ENCODE assay signal across 8 cellular contexts in genomic region chr6:26157150-26157837, GRCh38.
DNase-seq lines count a peak whose midpoint lies in the region; ATAC-seq and TF ChIP-seq lines count a peak whose summit lies in the region.

No MANE protein-coding gene starts in this region.

- H3K36me3 Mint-ChIP-seq in CD4-positive, alpha-beta memory T cell: peaks cover 0 to 26% of the 10 kb centered on the region in 2 donors
- peaks cover 4% of the 10 kb centered on the region for H3K36me3 Mint-ChIP-seq in activated T-helper 1 cell treated with anti-CD3 and anti-CD28 coated beads, Interleukin-12 subunit alpha, Interleukin-12 subunit beta, Interleukin-2, Interleukin-4 antibody, amounts not matched to agents 30 ng/mL and 10 ng/mL and 1 ng/mL, durations not matched to agents 14 hours and 24 hours and 36 hours (ENCODE audit: low read depth)

- CTCF ChIA-PET in CD4-positive, alpha-beta memory T cell (lab: Charles Lee; ENCODE audit: partially characterized antibody): interaction anchor here (0.9 to 5.4 kb wide), 11 partner anchors 15 to 136 kb away, joined by 3 to 59 read pairs (median 5); a partner anchor contains a TSS

- peak overlapping the region; percentile 91 to 98 (median 95) for H3K27ac Mint-ChIP-seq in CD4-positive, alpha-beta memory T cell
- H3K27ac Mint-ChIP-seq in activated T-helper 1 cell treated with anti-CD3 and anti-CD28 coated beads, Interleukin-12 subunit alpha, Interleukin-12 subunit beta, Interleukin-2, Interleukin-4 antibody, amounts not matched to agents 30 ng/mL and 10 ng/mL and 1 ng/mL, durations not matched to agents 14 hours and 24 hours and 36 hours: peak overlapping the region; percentile 95

- no peaks in the 10 kb centered on the region for H3K27me3 Mint-ChIP-seq in CD4-positive, alpha-beta memory T cell
- H3K27me3 Mint-ChIP-seq in activated T-helper 1 cell treated with anti-CD3 and anti-CD28 coated beads, Interleukin-12 subunit alpha, Interleukin-12 subunit beta, Interleukin-2, Interleukin-4 antibody, amounts not matched to agents 30 ng/mL and 10 ng/mL and 1 ng/mL, durations not matched to agents 14 hours and 24 hours and 36 hours (ENCODE audit: insufficient read depth): peaks cover 3% of the 10 kb centered on the region

- peak overlapping the region; percentile 53 to 64 for H3K4me3 ChIP-seq in CD4-positive, alpha-beta memory T cell (ENCODE audit: low read length in 2 of 2)
- peak overlapping the region; percentile 70 to 91 (median 80) for H3K4me3 ChIP-seq in transverse colon

- peaks cover 18 to 64% (median 29%) of the 10 kb centered on the region in 4 donors for H3K4me1 Mint-ChIP-seq in CD4-positive, alpha-beta memory T cell
- H3K4me1 Mint-ChIP-seq in activated T-helper 1 cell treated with anti-CD3 and anti-CD28 coated beads, Interleukin-12 subunit alpha, Interleukin-12 subunit beta, Interleukin-2, Interleukin-4 antibody, amounts not matched to agents 30 ng/mL and 10 ng/mL and 1 ng/mL, durations not matched to agents 14 hours and 24 hours and 36 hours (ENCODE audit: low read depth): peaks cover 55% of the 10 kb centered on the region

- WGBS in transverse colon (ENCODE audit: low coverage in 1 of 2), 2 donors: 1 to 4% methylated on average over 5 to 29 of the region's 29 CpGs

- peak in 4 of 5 donors; percentile 76 to 78 (median 78) for DNase-seq in CD4-positive, alpha-beta memory T cell
- DNase-seq in OCI-M2 (lab: John Stamatoyannopoulos, UW; ENCODE audit: unreplicated experiment): peak; percentile 77
- DNase-seq in activated T-helper 1 cell treated with anti-CD3 and anti-CD28 coated beads, Interleukin-12 subunit alpha, Interleukin-12 subunit beta, Interleukin-2, Interleukin-4 antibody, amounts not matched to agents 30 ng/mL and 10 ng/mL and 1 ng/mL, durations not matched to agents 14 hours and 24 hours and 36 hours (ENCODE audit: low spot score): peak; percentile 63
- DNase-seq in foreskin keratinocyte: peak; percentile 97 to 99
- DNase-seq in nucleus accumbens (lab: John Stamatoyannopoulos, UW): peak in 29 of 56 donors; percentile 12 to 80 (median 50)
- DNase-seq in transverse colon: peak; percentile 77

- peaks cover 0 to 25% (median 0%) of the 10 kb centered on the region in 8 donors for H3K9me3 Mint-ChIP-seq in CD4-positive, alpha-beta memory T cell
- H3K9me3 Mint-ChIP-seq in activated T-helper 1 cell treated with anti-CD3 and anti-CD28 coated beads, Interleukin-12 subunit alpha, Interleukin-12 subunit beta, Interleukin-2, Interleukin-4 antibody, amounts not matched to agents 30 ng/mL and 10 ng/mL and 1 ng/mL, durations not matched to agents 14 hours and 24 hours and 36 hours: no peaks in the 10 kb centered on the region

- H3K27ac ChIP-seq in CD4-positive, alpha-beta memory T cell (ENCODE audit: low read depth, low read length): peak overlapping the region; percentile 79
- H3K27ac ChIP-seq in foreskin keratinocyte (peak overlapping the region; percentile 76), transverse colon (peak overlapping the region; percentile 97 to 100 (median 100))

- TF ChIP-seq CTCF in foreskin keratinocyte (conservative IDR thresholded peaks at IDR 0.05) (no peak), transverse colon (IDR thresholded peaks at IDR 0.05) (no peak)

- no peak for TF ChIP-seq POLR2A in transverse colon (IDR thresholded peaks at IDR 0.05)

- in situ Hi-C loops in transverse colon (cut with MboI; ENCODE audit: low pct_ligation_motif_present in 1 of 4, low pct_unique_long_range_greater_than_20kb in 1 of 4, low sequenced_read_pairs in 3 of 4): loop anchor here in 3 of 4 donors (5.0 to 25.0 kb wide), 3 partner anchors 35 to 980 kb away; a partner anchor contains a TSS

- no peaks in the 10 kb centered on the region for H3K36me3 ChIP-seq in CD4-positive, alpha-beta memory T cell (ENCODE audit: insufficient read depth, low read length)
- no peaks in the 10 kb centered on the region for H3K36me3 ChIP-seq in transverse colon

- H3K27me3 ChIP-seq in CD4-positive, alpha-beta memory T cell (ENCODE audit: insufficient read depth, low read length): no peaks in the 10 kb centered on the region
- H3K27me3 ChIP-seq in foreskin keratinocyte (no peaks in the 10 kb centered on the region), transverse colon (no peaks in the 10 kb centered on the region)

- POLR2A ChIA-PET in CD4-positive, alpha-beta memory T cell (lab: Charles Lee; ENCODE audit: partially characterized antibody): interaction anchor here (0.7 to 27.3 kb wide), 65 partner anchors 8 to 1736 kb away, joined by 3 to 2775 read pairs (median 9); partner anchors contain the start of genes HFE and HMGN4

- no peaks in the 10 kb centered on the region for H3K9me3 ChIP-seq in CD4-positive, alpha-beta memory T cell (ENCODE audit: control insufficient read depth in 1 of 2, low read length in 2 of 2)
- H3K9me3 ChIP-seq in transverse colon: no peaks in the 10 kb centered on the region

- peaks cover 26% of the 10 kb centered on the region for H3K4me1 ChIP-seq in CD4-positive, alpha-beta memory T cell (ENCODE audit: insufficient read depth, low read length)
- H3K4me1 ChIP-seq in foreskin keratinocyte (peaks cover 13% of the 10 kb centered on the region), transverse colon (peaks cover 0 to 40% (median 14%) of the 10 kb centered on the region in 4 donors)

- peak overlapping the region; percentile 88 to 99 (median 96) for H3K4me3 Mint-ChIP-seq in CD4-positive, alpha-beta memory T cell
- H3K4me3 Mint-ChIP-seq in activated T-helper 1 cell treated with anti-CD3 and anti-CD28 coated beads, Interleukin-12 subunit alpha, Interleukin-12 subunit beta, Interleukin-2, Interleukin-4 antibody, amounts not matched to agents 30 ng/mL and 10 ng/mL and 1 ng/mL, durations not matched to agents 14 hours and 24 hours and 36 hours: peak overlapping the region; percentile 91

- ATAC-seq in GM19397 (IDR thresholded peaks at IDR 0.05; ENCODE audit: unreplicated experiment): peak; percentile 7
- peak; percentile 0 for ATAC-seq in HG03558 (IDR thresholded peaks at IDR 0.05; ENCODE audit: extremely low read depth, unreplicated experiment)
- ATAC-seq in foreskin keratinocyte: peak; percentile 58

- intact Hi-C loops in CD4-positive, alpha-beta memory T cell (cut with micrococcal nuclease): loop anchor here (1.0 to 2.0 kb wide), 6 partner anchors 32 to 124 kb away; a partner anchor contains a TSS
- intact Hi-C loops in activated T-helper 1 cell treated with anti-CD3 and anti-CD28 coated beads, Interleukin-12 subunit alpha, Interleukin-12 subunit beta, Interleukin-2, Interleukin-4 antibody, amounts not matched to agents 30 ng/mL and 10 ng/mL and 1 ng/mL, durations not matched to agents 14 hours and 24 hours and 36 hours (cut with micrococcal nuclease): loop anchor here (2.0 kb wide), 3 partner anchors 124 to 1716 kb away; a partner anchor contains a TSS
- intact Hi-C loops in transverse colon (cut with DNase I; ENCODE audit: low total_unique reads): loop anchor here (5.0 kb wide), 2 partner anchors 35 to 40 kb away; a partner anchor contains a TSS

- TF ChIP-seq EP300 in transverse colon (IDR thresholded peaks at IDR 0.05; ENCODE audit: low read depth): no peak

Comparison
In these comparisons a context has a peak if more than half of its experiments do, and no peak if none do; other contexts are left out.
1. Peak in every context shown above with its lines: DNase-seq, ATAC-seq, H3K4me3 ChIP-seq and H3K27ac ChIP-seq.
2. ATAC-seq: peak in every context shown above with its lines; median percentile 58 in foreskin keratinocyte; 7 in GM19397; 0 in HG03558.